ENCODE assay signal across 19 cellular contexts in genomic region chr22:39216143-39216490, GRCh38. TPM values are rescaled to one million over a fixed set of nuclear protein-coding genes. Genes with fewer than 3 reads are reported as not detected.
DNase-seq lines count a peak whose midpoint lies in the region; TF ChIP-seq lines count a peak whose summit lies in the region.
"Had no signal": no experiment of that assay in that cellular context is flagged by ENCODE, and none has a peak within 500 bp of the region (broad histone marks: within the 10 kb centered on the region; RNA-seq: fewer than 3 reads in every experiment).

No MANE protein-coding gene starts in this region.

- no peaks in the 10 kb centered on the region for H3K27me3 Mint-ChIP-seq in chondrocyte (ENCODE audit: low read depth)
- peaks cover 5% of the 10 kb centered on the region for H3K27me3 Mint-ChIP-seq in neural crest cell (ENCODE audit: low read depth)

- peaks cover 4% of the 10 kb centered on the region for H3K9me3 Mint-ChIP-seq in chondrocyte (ENCODE audit: low read depth)
- peaks cover 9% of the 10 kb centered on the region for H3K9me3 Mint-ChIP-seq in neural crest cell
- H3K9me3 Mint-ChIP-seq: CD4-positive, alpha-beta T cell had no signal

- no peak overlapping the region for H3K9ac ChIP-seq in colonic mucosa (ENCODE audit: low read depth in 2 of 2, low read length in 2 of 2)

- H3K9me3 ChIP-seq in colonic mucosa = no peaks in the 10 kb centered on the region
- H3K9me3 ChIP-seq: esophagus squamous epithelium, gastroesophageal sphincter had no signal

- DNase-seq in D341Med (ENCODE audit: low spot score) (peak; percentile 20), chondrocyte (ENCODE audit: low spot score) (peak; percentile 64), neural crest cell (ENCODE audit: low read depth, low spot score) (no peak), colonic mucosa (no peak), cerebellar nuclear complex (lab: John Stamatoyannopoulos, UW) (no peak)
- DNase-seq in stimulated activated CD4-positive, alpha-beta T cell treated with anti-CD3 and anti-CD28 coated beads, Interleukin-4, amount 100 ng/mL, for 1 hour = no peak
- DNase-seq: activated CD4-positive, CD25-positive, alpha-beta regulatory T cell; esophagus squamous epithelium; HCEC 1CT; MM.1S; NCI-H1436; retina; RPMI8226; T-helper 9 cell had no signal

- H3K4me1 ChIP-seq in colonic mucosa = no peaks in the 10 kb centered on the region
- H3K4me1 ChIP-seq: gastroesophageal sphincter had no signal

- H3K4me1 Mint-ChIP-seq in chondrocyte (ENCODE audit: low read depth) = peaks cover 17% of the 10 kb centered on the region
- H3K4me1 Mint-ChIP-seq in neural crest cell = peaks cover 27% of the 10 kb centered on the region

- no peak overlapping the region for H3K4me3 ChIP-seq in colonic mucosa
- H3K4me3 ChIP-seq: esophagus squamous epithelium, gastroesophageal sphincter had no signal

- H3K27ac Mint-ChIP-seq in chondrocyte (ENCODE audit: unreplicated experiment) = no peak overlapping the region
- H3K27ac Mint-ChIP-seq in neural crest cell (ENCODE audit: unreplicated experiment) = no peak overlapping the region
- H3K27ac Mint-ChIP-seq: activated naive CD8-positive, alpha-beta T cell treated with anti-CD3 and anti-CD28 coated beads for 36 hours; CD4-positive, alpha-beta T cell; memory B cell had no signal

- no peaks in the 10 kb centered on the region for H3K36me3 ChIP-seq in colonic mucosa
- H3K36me3 ChIP-seq: esophagus squamous epithelium had no signal

- H3K4me3 Mint-ChIP-seq in chondrocyte (ENCODE audit: unreplicated experiment) = no peak overlapping the region
- no peak overlapping the region for H3K4me3 Mint-ChIP-seq in neural crest cell
- H3K4me3 Mint-ChIP-seq: activated naive CD8-positive, alpha-beta T cell treated with anti-CD3 and anti-CD28 coated beads for 36 hours; CD4-positive, alpha-beta T cell; memory B cell had no signal

- peak; percentile 40; the same call in 1 of the 2 replicates for TF ChIP-seq CTCF in 22Rv1 (IDR thresholded peaks at IDR 0.05)
- TF ChIP-seq CTCF in chondrocyte (IDR thresholded peaks at IDR 0.05) = peak; percentile 23
- TF ChIP-seq CTCF in neural crest cell (conservative IDR thresholded peaks at IDR 0.05) = peak; percentile 8
- no peak for TF ChIP-seq CTCF in colonic mucosa (IDR thresholded peaks at IDR 0.05)

- H3K27ac ChIP-seq in 22Rv1 (no peak overlapping the region), colonic mucosa (no peak overlapping the region)
- H3K27ac ChIP-seq: esophagus squamous epithelium, gastroesophageal sphincter had no signal

- intact Hi-C loops in colonic mucosa (cut with DNase I) = no loop called here

- peaks cover 5% of the 10 kb centered on the region for H3K36me3 Mint-ChIP-seq in chondrocyte (ENCODE audit: low read depth)
- H3K36me3 Mint-ChIP-seq in neural crest cell (ENCODE audit: low read depth) = peaks cover 2% of the 10 kb centered on the region
- H3K36me3 Mint-ChIP-seq: activated naive CD8-positive, alpha-beta T cell treated with anti-CD3 and anti-CD28 coated beads for 36 hours had no signal

- H3K27me3 ChIP-seq in colonic mucosa = no peaks in the 10 kb centered on the region

RNA-seq across cellular contexts. Expression of gene PDGFB, which starts 28.7 kb away (rescaled TPM):
- total RNA-seq in chondrocyte (10.5 to 16.9 TPM (median 16.5 TPM) in 3 replicates), neural crest cell (0.16 and 0.80 TPM in 2 replicates), colonic mucosa (1 to 10 TPM; 1.9 to 5.6 TPM)

Comparison
In these comparisons a context has a peak if more than half of its experiments do, and no peak if none do; other contexts are left out.
1. DNase-seq: peak in D341Med (single experiment) and chondrocyte (single experiment); none in neural crest cell (single experiment), colonic mucosa (single experiment), cerebellar nuclear complex (0 of 2) and stimulated activated CD4-positive, alpha-beta T cell treated with anti-CD3 and anti-CD28 coated beads, Interleukin-4, amount 100 ng/mL, for 1 hour (single experiment).